In genomic region chr1:167782946-167783345, GRCh38 we compare ENCODE assay signal across 20 cellular contexts.
"Had no signal": no experiment of that assay in that cellular context is flagged by ENCODE, and none has a peak within 500 bp of the region (broad histone marks: within the 10 kb centered on the region; RNA-seq: fewer than 3 reads in every experiment).

No MANE protein-coding gene starts in this region.

- H3K27ac ChIP-seq: colonic mucosa, gastrocnemius medialis, heart right ventricle, left ventricle myocardium inferior, lower lobe of right lung, neural progenitor cell, ovary, right atrium auricular region, sigmoid colon, skin epidermis, tibial nerve, upper lobe of right lung, vagina had no signal

- DNase-seq: colonic mucosa; dermis blood vessel endothelial cell; gastrocnemius medialis; heart right ventricle; hypothalamus; left ventricle myocardium inferior; lower lobe of right lung; mesenchymal stem cell; midbrain; nucleus accumbens; ovary; sigmoid colon; stimulated activated naive CD8-positive, alpha-beta T cell treated with anti-CD3 and anti-CD28 coated beads, Interleukin-15, Interleukin-2, amounts not matched to agents 100 U/mL and 50 U/mL, for 24 hours; upper lobe of right lung had no signal

- ATAC-seq: gastrocnemius medialis; heart right ventricle; lower lobe of right lung; natural killer cell treated with Interleukin-12 subunit alpha and Interleukin-12 subunit beta and Interleukin-15 and Interleukin-18, amount 100 ng/mL, for 72 hours; stimulated activated naive CD8-positive, alpha-beta T cell treated with anti-CD3 and anti-CD28 coated beads, Interleukin-15, Interleukin-2, amounts not matched to agents 100 U/mL and 50 U/mL, for 24 hours; upper lobe of right lung had no signal

- H3K27ac Mint-ChIP-seq: natural killer cell treated with Interleukin-12 subunit alpha and Interleukin-12 subunit beta and Interleukin-15 and Interleukin-18, amount 100 ng/mL, for 72 hours; neural progenitor cell had no signal

- H3K4me3 Mint-ChIP-seq: natural killer cell treated with Interleukin-12 subunit alpha and Interleukin-12 subunit beta and Interleukin-15 and Interleukin-18, amount 100 ng/mL, for 72 hours; neural progenitor cell had no signal

- H3K27me3 ChIP-seq: colonic mucosa, gastrocnemius medialis, heart right ventricle, neural progenitor cell, ovary, right atrium auricular region, sigmoid colon, tibial nerve, upper lobe of right lung, vagina had no signal

- H3K4me1 Mint-ChIP-seq: neural progenitor cell had no signal

- H3K4me3 ChIP-seq: colonic mucosa, gastrocnemius medialis, heart right ventricle, left ventricle myocardium inferior, lower lobe of right lung, neural progenitor cell, ovary, right atrium auricular region, sigmoid colon, skin epidermis, tibial nerve, upper lobe of right lung, vagina had no signal

- H3K9me3 ChIP-seq: colonic mucosa, gastrocnemius medialis, left ventricle myocardium inferior, lower lobe of right lung, ovary, sigmoid colon, tibial nerve, upper lobe of right lung, vagina had no signal

- H3K4me1 ChIP-seq: colonic mucosa, gastrocnemius medialis, heart right ventricle, left ventricle myocardium inferior, lower lobe of right lung, neural progenitor cell, right atrium auricular region, sigmoid colon, tibial nerve, upper lobe of right lung, vagina had no signal

- H3K36me3 ChIP-seq: colonic mucosa, ovary, vagina had no signal

- H3K9me3 Mint-ChIP-seq: natural killer cell treated with Interleukin-12 subunit alpha and Interleukin-12 subunit beta and Interleukin-15 and Interleukin-18, amount 100 ng/mL, for 72 hours had no signal
